In the genomic region with DNA sequence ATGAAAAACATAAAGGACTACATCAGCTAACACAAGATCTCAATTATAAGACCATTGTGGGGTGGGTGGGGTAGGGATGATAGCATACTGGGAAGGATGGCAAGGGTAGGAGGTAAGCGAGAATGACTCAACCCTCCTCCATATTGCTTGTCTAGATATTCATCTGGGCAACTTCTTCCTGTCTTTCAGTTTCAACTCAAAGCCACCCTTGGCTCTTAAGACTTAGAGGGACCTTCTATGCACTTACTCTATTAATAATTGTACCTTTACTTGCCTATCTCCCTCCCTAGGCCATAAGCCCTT, we compare ENCODE assay signal across 13 cellular contexts.
A peak's percentile ranks its signal among the peaks of the same experiment; 100 is the strongest.
DNase-seq lines count a peak whose midpoint lies in the region; ATAC-seq and TF ChIP-seq lines count a peak whose summit lies in the region.
"Had no signal": no experiment of that assay in that cellular context is flagged by ENCODE, and none has a peak within 500 bp of the region (broad histone marks: within the 10 kb centered on the region; RNA-seq: fewer than 3 reads in every experiment).

No MANE protein-coding gene starts in this region.

- peaks cover 3% of the 10 kb centered on the region for H3K36me3 Mint-ChIP-seq in activated naive CD8-positive, alpha-beta T cell treated with anti-CD3 and anti-CD28 coated beads, Interleukin-2, amount 10 ng/mL, durations not matched to agents 7 days and 5 days
- H3K36me3 Mint-ChIP-seq: activated CD8-positive, alpha-beta memory T cell treated with anti-CD3 and anti-CD28 coated beads, Interleukin-2, amount 10 ng/mL, durations not matched to agents 7 days and 5 days had no signal

- H3K9me3 Mint-ChIP-seq in activated naive CD8-positive, alpha-beta T cell treated with anti-CD3 and anti-CD28 coated beads, Interleukin-2, amount 10 ng/mL, durations not matched to agents 7 days and 5 days: peaks cover 4% of the 10 kb centered on the region

- no peaks in the 10 kb centered on the region for H3K27me3 Mint-ChIP-seq in activated naive CD8-positive, alpha-beta T cell treated with anti-CD3 and anti-CD28 coated beads, Interleukin-2, amount 10 ng/mL, durations not matched to agents 7 days and 5 days

- peak overlapping the region; percentile 37 for H3K4me3 Mint-ChIP-seq in activated naive CD8-positive, alpha-beta T cell treated with anti-CD3 and anti-CD28 coated beads, Interleukin-2, amount 10 ng/mL, durations not matched to agents 7 days and 5 days
- H3K4me3 Mint-ChIP-seq: activated CD8-positive, alpha-beta memory T cell treated with anti-CD3 and anti-CD28 coated beads, Interleukin-2, amount 10 ng/mL, durations not matched to agents 7 days and 5 days had no signal

- H3K27me3 ChIP-seq in left lung (no peaks in the 10 kb centered on the region), upper lobe of right lung (no peaks in the 10 kb centered on the region)
- H3K27me3 ChIP-seq: BE2C had no signal

- H3K4me1 ChIP-seq in left lung (no peaks in the 10 kb centered on the region), upper lobe of right lung (no peaks in the 10 kb centered on the region)
- H3K4me1 ChIP-seq: BE2C had no signal

- H3K27ac Mint-ChIP-seq in activated naive CD8-positive, alpha-beta T cell treated with anti-CD3 and anti-CD28 coated beads, Interleukin-2, amount 10 ng/mL, durations not matched to agents 7 days and 5 days: no peak overlapping the region
- H3K27ac Mint-ChIP-seq: activated CD8-positive, alpha-beta memory T cell treated with anti-CD3 and anti-CD28 coated beads, Interleukin-2, amount 10 ng/mL, durations not matched to agents 7 days and 5 days had no signal

- ATAC-seq in GM21528 (IDR thresholded peaks at IDR 0.05; ENCODE audit: low FRiP score, unreplicated experiment) (peak; percentile 49), HG03558 (IDR thresholded peaks at IDR 0.05; ENCODE audit: extremely low read depth, unreplicated experiment) (peak; percentile 17), HG02763 (IDR thresholded peaks at IDR 0.05; ENCODE audit: unreplicated experiment) (no peak), left lung (no peak), upper lobe of right lung (no peak)
- ATAC-seq in activated naive CD8-positive, alpha-beta T cell treated with anti-CD3 and anti-CD28 coated beads, Interleukin-2, amount 10 ng/mL, durations not matched to agents 7 days and 5 days (ENCODE audit: low read depth): peak; percentile 66
- ATAC-seq: activated CD8-positive, alpha-beta memory T cell treated with anti-CD3 and anti-CD28 coated beads, Interleukin-2, amount 10 ng/mL, durations not matched to agents 7 days and 5 days had no signal

- H3K36me3 ChIP-seq in left lung: no peaks in the 10 kb centered on the region
- no peaks in the 10 kb centered on the region for H3K36me3 ChIP-seq in upper lobe of right lung
- H3K36me3 ChIP-seq: BE2C had no signal

- H3K9me3 ChIP-seq in left lung (no peaks in the 10 kb centered on the region), upper lobe of right lung (no peaks in the 10 kb centered on the region)
- H3K9me3 ChIP-seq: BE2C had no signal

- POLR2A ChIA-PET in activated naive CD8-positive, alpha-beta T cell treated with anti-CD3 and anti-CD28 coated beads, Interleukin-2, amount 10 ng/mL, durations not matched to agents 7 days and 5 days (lab: Charles Lee): no interaction called here

- H3K4me3 ChIP-seq in left lung (no peak overlapping the region), upper lobe of right lung (no peak overlapping the region)

- H3K27ac ChIP-seq in left lung (no peak overlapping the region), upper lobe of right lung (no peak overlapping the region)

- DNase-seq in Daoy (ENCODE audit: low read depth): peak; percentile 5
- no peak for DNase-seq in activated naive CD8-positive, alpha-beta T cell treated with anti-CD3 and anti-CD28 coated beads, Interleukin-2, amount 10 ng/mL, durations not matched to agents 7 days and 5 days
- no peak for DNase-seq in DMS 273 treated with DMSO at 0.1 percent for 48 hours (lab: John Stamatoyannopoulos, UW)
- DNase-seq in left lung: no peak
- DNase-seq in upper lobe of right lung: no peak
- DNase-seq: activated CD8-positive, alpha-beta memory T cell treated with anti-CD3 and anti-CD28 coated beads, Interleukin-2, amount 10 ng/mL, durations not matched to agents 7 days and 5 days; amygdala; BE2C; NCI-H345; stimulated activated naive CD4-positive, alpha-beta T cell treated with Interleukin-2 at 50 U/mL for 16 hours had no signal

- TF ChIP-seq CTCF in left lung (IDR thresholded peaks at IDR 0.05) (no peak), upper lobe of right lung (IDR thresholded peaks at IDR 0.05) (no peak)

- peaks cover 16% of the 10 kb centered on the region for H3K4me1 Mint-ChIP-seq in activated naive CD8-positive, alpha-beta T cell treated with anti-CD3 and anti-CD28 coated beads, Interleukin-2, amount 10 ng/mL, durations not matched to agents 7 days and 5 days

- intact Hi-C loops in left lung (cut with DNase I) (no loop called here), upper lobe of right lung (cut with DNase I) (no loop called here)

Comparison
In these comparisons a context has a peak if more than half of its experiments do, and no peak if none do; other contexts are left out.
1. ATAC-seq: peak in GM21528 (single experiment), HG03558 (single experiment) and activated naive CD8-positive, alpha-beta T cell treated with anti-CD3 and anti-CD28 coated beads, Interleukin-2, amount 10 ng/mL, durations not matched to agents 7 days and 5 days (single experiment); none in HG02763 (single experiment), left lung (single experiment) and upper lobe of right lung (single experiment).